8 cellular contexts compared by ENCODE assay signal in the genomic region with DNA sequence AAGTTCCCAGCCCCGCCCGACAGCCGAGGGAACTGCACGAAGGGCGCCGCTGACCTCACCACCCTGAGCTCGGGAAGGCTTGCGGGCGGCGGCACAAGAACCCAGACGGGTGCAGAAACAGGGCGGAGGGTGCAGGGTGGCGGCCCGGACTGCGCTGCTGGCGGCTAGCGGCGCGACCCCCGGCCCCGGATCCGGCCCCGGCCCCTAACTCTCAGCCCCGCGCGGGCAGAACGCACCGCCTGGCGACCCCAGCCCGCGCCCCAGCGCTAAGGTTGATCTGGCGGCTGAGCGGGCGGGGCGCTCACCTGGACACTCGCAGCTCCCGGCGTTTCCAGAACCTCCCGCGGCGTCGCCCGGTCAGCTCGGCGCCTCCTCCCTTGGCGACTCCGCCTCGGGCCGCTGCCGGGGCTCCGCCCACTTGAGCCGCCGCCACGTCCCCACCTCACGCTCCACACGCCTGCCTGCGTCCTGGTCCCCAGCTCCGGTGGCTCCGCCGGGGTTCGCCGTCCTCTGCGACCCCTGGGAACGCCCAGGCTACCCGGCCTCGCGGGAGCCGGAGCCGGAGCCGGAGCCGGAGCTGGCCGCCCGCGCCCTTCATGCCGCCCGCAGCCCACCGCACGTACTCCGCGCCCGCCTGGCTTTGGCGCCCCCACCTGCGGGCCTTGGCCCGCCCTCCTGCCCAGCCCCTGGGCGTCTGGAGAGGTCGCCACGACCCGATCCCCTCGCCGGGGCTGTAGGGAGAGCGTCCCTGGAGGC. TPM values are rescaled to one million over a fixed set of nuclear protein-coding genes. Genes with fewer than 3 reads are reported as not detected.
DNase-seq lines count a peak whose midpoint lies in the region; ATAC-seq lines count a peak whose summit lies in the region.

A gene (minus strand): TSS at position 369 of the 756 bp plus-strand sequence. CDS start 9,227 bp downstream, outside the sequence.

- no peak within 1 kb of the TSS for H4K5ac ChIP-seq in mesendoderm (ENCODE audit: low read length)

- H3K9ac ChIP-seq in mesendoderm (ENCODE audit: low read length), result peak within 1 kb of the TSS; percentile 79

- no peak within 1 kb of the TSS for H4K8ac ChIP-seq in mesendoderm (ENCODE audit: low read depth, low read length)

- in situ Hi-C loops in ACHN (cut with HindIII; ENCODE audit: low pct_ligation_motif_present, low pct_unique_long_range_greater_than_20kb, low sequenced_read_pairs), result no loop called here

- peak within 1 kb of the TSS; percentile 28 for H3K4ac ChIP-seq in mesendoderm (ENCODE audit: low read depth, low read length)

- H3K27me3 Mint-ChIP-seq in activated CD8-positive, alpha-beta T cell treated with anti-CD3 and anti-CD28 coated beads, Interleukin-2, amount 10 ng/mL, durations not matched to agents 7 days and 5 days (ENCODE audit: low read depth), result peaks cover 19% of the 10 kb centered on the region

- H2AK5ac ChIP-seq in mesendoderm (ENCODE audit: low read length), result no peak within 1 kb of the TSS

- POLR2A ChIA-PET in activated CD8-positive, alpha-beta T cell treated with anti-CD3 and anti-CD28 coated beads, Interleukin-2, amount 10 ng/mL, durations not matched to agents 7 days and 5 days (lab: Charles Lee), result interaction anchor here (0.5 kb wide), 1 partner anchor 113 kb away, joined by 3 read pairs; no protein-coding TSS in a partner anchor

- H2BK120ac ChIP-seq in mesendoderm (ENCODE audit: low read depth, low read length), result no peak within 1 kb of the TSS

- H3K4me3 ChIP-seq in mesendoderm (ENCODE audit: low read length), result peak within 1 kb of the TSS; percentile 56

- WGBS in mesendoderm (ENCODE audit: extremely low coverage, insufficient coverage, low lambda C conversion rate), result no CpG with 5 or more reads among the region's 92 CpGs

- no peaks in the 10 kb centered on the region for H3K79me2 ChIP-seq in mesendoderm (ENCODE audit: control insufficient read depth, insufficient read depth, low read length)

- H2BK15ac ChIP-seq in mesendoderm (replicated peaks; ENCODE audit: low read depth), result no peak within 1 kb of the TSS

- no peaks in the 10 kb centered on the region for H3K36me3 Mint-ChIP-seq in activated CD8-positive, alpha-beta T cell treated with anti-CD3 and anti-CD28 coated beads, Interleukin-2, amount 10 ng/mL, durations not matched to agents 7 days and 5 days (ENCODE audit: low read depth)

- peak within 1 kb of the TSS; percentile 79 for H3K4me2 ChIP-seq in mesendoderm (ENCODE audit: low read length)

- H3K79me1 ChIP-seq in mesendoderm (ENCODE audit: low read length), result no peaks in the 10 kb centered on the region

- ATAC-seq in GM18499 (IDR thresholded peaks at IDR 0.05; ENCODE audit: insufficient read depth, unreplicated experiment) (peak; percentile 40), HG02885 (IDR thresholded peaks at IDR 0.05; ENCODE audit: poor library complexity, unreplicated experiment) (peak; percentile 96)
- peak; percentile 93 for ATAC-seq in activated CD8-positive, alpha-beta T cell treated with anti-CD3 and anti-CD28 coated beads, Interleukin-2, amount 10 ng/mL, durations not matched to agents 7 days and 5 days

- peaks cover 2% of the 10 kb centered on the region for H3K4me1 ChIP-seq in mesendoderm (ENCODE audit: control insufficient read depth, low read depth, low read length)

- no peak within 1 kb of the TSS for H3K27ac ChIP-seq in mesendoderm (ENCODE audit: low read depth, low read length)

- H3K23ac ChIP-seq in mesendoderm (ENCODE audit: low read length), result peak within 1 kb of the TSS; percentile 17

- H3K27ac Mint-ChIP-seq in activated CD8-positive, alpha-beta T cell treated with anti-CD3 and anti-CD28 coated beads, Interleukin-2, amount 10 ng/mL, durations not matched to agents 7 days and 5 days, result no peak within 1 kb of the TSS

- peak within 1 kb of the TSS; percentile 89 for H3K56ac ChIP-seq in mesendoderm (ENCODE audit: low read length)

- DNase-seq in ACHN (peak; percentile 76), NCI-H2196 (lab: John Stamatoyannopoulos, UW; ENCODE audit: unreplicated experiment) (peak; percentile 82), epidermal melanocyte (ENCODE audit: insufficient read length, low spot score) (peak; percentile 62), mesendoderm (peak; percentile 77)
- DNase-seq in activated CD8-positive, alpha-beta T cell treated with anti-CD3 and anti-CD28 coated beads, Interleukin-2, amount 10 ng/mL, durations not matched to agents 7 days and 5 days, result peak; percentile 62
- DNase-seq in stimulated activated CD8-positive, alpha-beta memory T cell treated with anti-CD3 and anti-CD28 coated beads, Interleukin-4, amount 100 ng/mL, for 48 hours, result peak; percentile 74

- no peaks in the 10 kb centered on the region for H3K9me3 Mint-ChIP-seq in activated CD8-positive, alpha-beta T cell treated with anti-CD3 and anti-CD28 coated beads, Interleukin-2, amount 10 ng/mL, durations not matched to agents 7 days and 5 days (ENCODE audit: insufficient read depth)

- peak within 1 kb of the TSS; percentile 47 for H3K4me3 Mint-ChIP-seq in activated CD8-positive, alpha-beta T cell treated with anti-CD3 and anti-CD28 coated beads, Interleukin-2, amount 10 ng/mL, durations not matched to agents 7 days and 5 days

- H3K27me3 ChIP-seq in mesendoderm (ENCODE audit: insufficient read depth, low read length, poor library complexity), result no peaks in the 10 kb centered on the region

- no peak within 1 kb of the TSS for H2BK5ac ChIP-seq in mesendoderm (ENCODE audit: low read length)

- peak within 1 kb of the TSS; percentile 82 for H3K18ac ChIP-seq in mesendoderm (ENCODE audit: low read length)

- H3K4me1 Mint-ChIP-seq in activated CD8-positive, alpha-beta T cell treated with anti-CD3 and anti-CD28 coated beads, Interleukin-2, amount 10 ng/mL, durations not matched to agents 7 days and 5 days (ENCODE audit: low read depth), result peaks cover 36% of the 10 kb centered on the region

- H3K36me3 ChIP-seq in mesendoderm (ENCODE audit: control insufficient read depth, insufficient read depth, low read length), result no peaks in the 10 kb centered on the region

- CTCF ChIA-PET in activated CD8-positive, alpha-beta T cell treated with anti-CD3 and anti-CD28 coated beads, Interleukin-2, amount 10 ng/mL, durations not matched to agents 7 days and 5 days (lab: Charles Lee), result interaction anchor here (3.3 kb wide), 1 partner anchor 10 kb away, joined by 31 read pairs; no protein-coding TSS in a partner anchor

RNA-seq across cellular contexts. Expression of the gene that starts here (rescaled TPM):
- 10 to 100 TPM; 11.4 to 13.5 TPM for total RNA-seq in activated CD8-positive, alpha-beta T cell treated with anti-CD3 and anti-CD28 coated beads, Interleukin-2, amount 10 ng/mL, durations not matched to agents 7 days and 5 days
- 1.7 TPM for polyA plus RNA-seq in mesendoderm (2013, experiment 1 of 2)
- polyA plus RNA-seq in mesendoderm (2013, experiment 2 of 2), result 1.8 TPM

Comparison
In these comparisons a context has a peak if more than half of its experiments do, and no peak if none do; other contexts are left out.
1. ATAC-seq: peak in every context shown above with its lines; median percentile 96 in HG02885; 93 in activated CD8-positive, alpha-beta T cell treated with anti-CD3 and anti-CD28 coated beads, Interleukin-2, amount 10 ng/mL, durations not matched to agents 7 days and 5 days; 40 in GM18499.